ENCODE assay signal across 6 cellular contexts in genomic region chr4:683982-684571, GRCh38. TPM values are rescaled to one million over a fixed set of nuclear protein-coding genes. Genes with fewer than 3 reads are reported as not detected.
DNase-seq lines count a peak whose midpoint lies in the region; FAIRE-seq and TF ChIP-seq lines count a peak whose summit lies in the region.

No MANE protein-coding gene starts in this region.

- intact Hi-C loops in endothelial cell of umbilical vein (cut with micrococcal nuclease): no loop called here
- intact Hi-C loops in posterior vena cava (cut with DNase I): no loop called here

- no peaks in the 10 kb centered on the region for H3K79me2 ChIP-seq in endothelial cell of umbilical vein (ENCODE audit: control insufficient read depth, insufficient read depth, low read length)

- no peak for TF ChIP-seq POLR2A in endothelial cell of umbilical vein (IDR thresholded peaks at IDR 0.05; ENCODE audit: low read depth, low read length)

- POLR2A ChIA-PET in endothelial cell of umbilical vein (lab: Charles Lee): no interaction called here

- H3K4me3 ChIP-seq in NT2/D1 (ENCODE audit: insufficient read length, low read depth): no peak overlapping the region
- no peak overlapping the region for H3K4me3 ChIP-seq in endothelial cell of umbilical vein (replicated peaks in 1 of 3; ENCODE audit: insufficient read depth in 1 of 3, low read depth in 1 of 3, low read length in 3 of 3)

- H4K20me1 ChIP-seq in endothelial cell of umbilical vein (replicated peaks; ENCODE audit: control insufficient read depth, extremely low read depth, insufficient read depth, low read length): no peaks in the 10 kb centered on the region

- no TSS peak for BruUV-seq in endothelial cell of umbilical vein (replicated peaks; lab: Mats Ljungman, UMichigan)

- peak; percentile 82 for TF ChIP-seq CTCF in GM20000 (IDR thresholded peaks at IDR 0.05; ENCODE audit: extremely low read depth, missing control alignments)
- TF ChIP-seq CTCF in endothelial cell of umbilical vein (IDR thresholded peaks at IDR 0.05; ENCODE audit: extremely low read depth in 1 of 2, insufficient read depth in 1 of 2, low read depth in 1 of 2, low read length in 2 of 2): peak; percentile 69 to 89

- H3K9me3 ChIP-seq in NT2/D1 (ENCODE audit: insufficient read depth, low read length) (no peaks in the 10 kb centered on the region), endothelial cell of umbilical vein (replicated peaks; ENCODE audit: control insufficient read depth, insufficient read depth, low read length) (no peaks in the 10 kb centered on the region)

- DNase-seq in GM20000 (ENCODE audit: low spot score) (peak; percentile 78), NT2/D1 (ENCODE audit: low read depth, low spot score) (peak; percentile 73), endothelial cell of umbilical vein (ENCODE audit: low read depth, low spot score) (peak; percentile 53), posterior vena cava (ENCODE audit: low spot score) (peak; percentile 91), NCI-H1417 treated with DMSO at 0.1 percent for 48 hours (lab: John Stamatoyannopoulos, UW) (no peak), NCI-H187 (lab: John Stamatoyannopoulos, UW) (no peak)

- CTCF ChIA-PET in endothelial cell of umbilical vein (lab: Charles Lee): interaction anchor here (0.6 to 2.3 kb wide), 14 partner anchors 8 to 303 kb away, joined by 3 to 12 read pairs (median 5); partner anchors contain the start of genes ATP5ME, IDUA and MYL5

- H3K4me1 ChIP-seq in NT2/D1 (ENCODE audit: insufficient read depth, insufficient read length) (peaks cover 48% of the 10 kb centered on the region), endothelial cell of umbilical vein (ENCODE audit: control insufficient read depth, extremely low read depth, insufficient read depth, low read length) (peaks cover 13% of the 10 kb centered on the region)

- H3K27ac ChIP-seq in endothelial cell of umbilical vein (ENCODE audit: insufficient read depth, low read depth, low read length): no peak overlapping the region

- H3K27me3 ChIP-seq in NT2/D1 (ENCODE audit: insufficient read depth, insufficient read length) (no peaks in the 10 kb centered on the region), endothelial cell of umbilical vein (ENCODE audit: control insufficient read depth in 2 of 2, insufficient read depth in 2 of 2, low read length in 2 of 2) (no peaks in the 10 kb centered on the region)

- no peak overlapping the region for H3K4me2 ChIP-seq in endothelial cell of umbilical vein (ENCODE audit: insufficient read depth, low read length)

- H3K9ac ChIP-seq in NT2/D1 (ENCODE audit: insufficient read length, low read depth): peak overlapping the region; percentile 36
- H3K9ac ChIP-seq in endothelial cell of umbilical vein (replicated peaks; ENCODE audit: extremely low read depth, insufficient read depth, low read length): no peak overlapping the region

- H3K9me1 ChIP-seq in endothelial cell of umbilical vein (replicated peaks; ENCODE audit: control insufficient read depth, extremely low read depth, insufficient read depth, low read length): no peaks in the 10 kb centered on the region

- peak; percentile 67 for FAIRE-seq in endothelial cell of umbilical vein (lab: Jason Lieb, UNC)

- dilution Hi-C loops in endothelial cell of umbilical vein (cut with MboI; ENCODE audit: extremely low pct_ligation_motif_present, low sequenced_read_pairs): no loop called here

- no peak overlapping the region for H2AFZ ChIP-seq in endothelial cell of umbilical vein (ENCODE audit: low read depth, low read length)

- no peaks in the 10 kb centered on the region for H3K36me3 ChIP-seq in NT2/D1 (ENCODE audit: insufficient read depth, insufficient read length, low read length)
- no peaks in the 10 kb centered on the region for H3K36me3 ChIP-seq in endothelial cell of umbilical vein (ENCODE audit: control insufficient read depth in 2 of 2, extremely low read depth in 1 of 2, insufficient read depth in 2 of 2, low read length in 2 of 2)

TF ChIP-seq in endothelial cell of umbilical vein, 7 proteins besides CTCF, POLR2A, EP300 and RAD21:
- no peak for TF ChIP-seq EZH2 (IDR thresholded peaks at IDR 0.05; ENCODE audit: borderline replicate concordance, low read depth, low read length, severe bottlenecking)
- TF ChIP-seq FOS (IDR thresholded peaks at IDR 0.05; ENCODE audit: borderline replicate concordance, insufficient read depth, low read length): no peak

RNA-seq across cellular contexts. Expression of gene SLC49A3, which starts 4.9 kb away (rescaled TPM):
- 5.0 and 11.5 TPM in 2 replicates for total RNA-seq in endothelial cell of umbilical vein
- polyA plus RNA-seq in endothelial cell of umbilical vein: 4.2 and 4.6 TPM in 2 replicates
- polyA plus RNA-seq in endothelial cell of umbilical vein (2011; cell fraction: cytosol; rRNA removed): 1.2 and 2.0 TPM in 2 replicates
- polyA plus RNA-seq in endothelial cell of umbilical vein (2011; cell fraction: nucleus; rRNA removed): 6.6 and 9.1 TPM in 2 replicates
- polyA plus RNA-seq in endothelial cell of umbilical vein (2012): 1.3 and 1.5 TPM in 2 replicates
- 1.1 and 2.0 TPM in 2 replicates for polyA minus RNA-seq in endothelial cell of umbilical vein
- polyA minus RNA-seq in endothelial cell of umbilical vein (2011; cell fraction: cytosol; rRNA and poly(A)+ RNA removed): not detected
- polyA minus RNA-seq in endothelial cell of umbilical vein (2011; cell fraction: nucleus; rRNA and poly(A)+ RNA removed): 2.0 and 3.1 TPM in 2 replicates
- total RNA-seq in posterior vena cava: 10 to 100 TPM in 1 of 2 donors, 1 to 10 TPM in 1; 9.3 to 10.4 TPM

RNA-seq across cellular contexts. Expression of gene MYL5, which starts 9.7 kb away (rescaled TPM):
- total RNA-seq in endothelial cell of umbilical vein (13.4 and 15.5 TPM in 2 replicates), posterior vena cava (10 to 100 TPM in 1 of 2 donors, 1 to 10 TPM in 1; 7.9 to 12.4 TPM)
- 12.3 and 14.2 TPM in 2 replicates for polyA plus RNA-seq in endothelial cell of umbilical vein
- 11.9 and 12.9 TPM in 2 replicates for polyA plus RNA-seq in endothelial cell of umbilical vein (2011; cell fraction: cytosol; rRNA removed)
- 41.1 and 49.4 TPM in 2 replicates for polyA plus RNA-seq in endothelial cell of umbilical vein (2011; cell fraction: nucleus; rRNA removed)
- 15.6 and 17.5 TPM in 2 replicates for polyA plus RNA-seq in endothelial cell of umbilical vein (2012)
- polyA minus RNA-seq in endothelial cell of umbilical vein: 2.4 and 5.0 TPM in 2 replicates
- polyA minus RNA-seq in endothelial cell of umbilical vein (2011; cell fraction: cytosol; rRNA and poly(A)+ RNA removed): 1.2 TPM
- polyA minus RNA-seq in endothelial cell of umbilical vein (2011; cell fraction: nucleus; rRNA and poly(A)+ RNA removed): 8.1 and 14.1 TPM in 2 replicates

RNA-seq across cellular contexts. Expression of gene ATP5ME, which starts 10.0 kb away (rescaled TPM):
- total RNA-seq in endothelial cell of umbilical vein (303 and 310 TPM in 2 replicates), posterior vena cava (100 to 1,000 TPM; 180 to 237 TPM)
- polyA plus RNA-seq in endothelial cell of umbilical vein: 244 and 304 TPM in 2 replicates
- polyA plus RNA-seq in endothelial cell of umbilical vein (2011; cell fraction: cytosol; rRNA removed): 863 and 945 TPM in 2 replicates
- polyA plus RNA-seq in endothelial cell of umbilical vein (2011; cell fraction: nucleus; rRNA removed): 171 and 218 TPM in 2 replicates
- 698 and 943 TPM in 2 replicates for polyA plus RNA-seq in endothelial cell of umbilical vein (2012)
- 65.6 and 98.9 TPM in 2 replicates for polyA minus RNA-seq in endothelial cell of umbilical vein
- polyA minus RNA-seq in endothelial cell of umbilical vein (2011; cell fraction: cytosol; rRNA and poly(A)+ RNA removed): 64.9 TPM
- 19.5 and 27.3 TPM in 2 replicates for polyA minus RNA-seq in endothelial cell of umbilical vein (2011; cell fraction: nucleus; rRNA and poly(A)+ RNA removed)

RNA-seq across cellular contexts. Expression of gene PCGF3, which starts 21.6 kb away (rescaled TPM):
- total RNA-seq in endothelial cell of umbilical vein (69.2 and 70.2 TPM in 2 replicates), posterior vena cava (10 to 100 TPM; 25.6 to 35.8 TPM)
- polyA plus RNA-seq in endothelial cell of umbilical vein: 91.8 and 95.3 TPM in 2 replicates
- polyA plus RNA-seq in endothelial cell of umbilical vein (2011; cell fraction: cytosol; rRNA removed): 53.0 and 64.5 TPM in 2 replicates
- 376 and 396 TPM in 2 replicates for polyA plus RNA-seq in endothelial cell of umbilical vein (2011; cell fraction: nucleus; rRNA removed)
- polyA plus RNA-seq in endothelial cell of umbilical vein (2012): 42.1 and 58.2 TPM in 2 replicates
- polyA minus RNA-seq in endothelial cell of umbilical vein: 80.4 and 109 TPM in 2 replicates
- 18.2 TPM for polyA minus RNA-seq in endothelial cell of umbilical vein (2011; cell fraction: cytosol; rRNA and poly(A)+ RNA removed)
- polyA minus RNA-seq in endothelial cell of umbilical vein (2011; cell fraction: nucleus; rRNA and poly(A)+ RNA removed): 85.7 and 100 TPM in 2 replicates

RNA-seq across cellular contexts. Expression of gene PDE6B, which starts 58.7 kb away (rescaled TPM):
- total RNA-seq in endothelial cell of umbilical vein: 0.85 and 1.8 TPM in 2 replicates
- polyA plus RNA-seq in endothelial cell of umbilical vein: 0.77 and 0.78 TPM in 2 replicates
- 0.54 and 0.59 TPM in 2 replicates for polyA plus RNA-seq in endothelial cell of umbilical vein (2011; cell fraction: cytosol; rRNA removed)
- 0.04 and 0.14 TPM in 2 replicates for polyA plus RNA-seq in endothelial cell of umbilical vein (2011; cell fraction: nucleus; rRNA removed)
- 0.80 and 2.4 TPM in 2 replicates for polyA plus RNA-seq in endothelial cell of umbilical vein (2012)
- polyA minus RNA-seq in endothelial cell of umbilical vein: 0.72 and 0.87 TPM in 2 replicates
- polyA minus RNA-seq in endothelial cell of umbilical vein (2011; cell fraction: cytosol; rRNA and poly(A)+ RNA removed): not detected
- not detected in 2 replicates for polyA minus RNA-seq in endothelial cell of umbilical vein (2011; cell fraction: nucleus; rRNA and poly(A)+ RNA removed)
- total RNA-seq in posterior vena cava: 1 to 10 TPM; 1.4 to 3.7 TPM

Comparison
In these comparisons a context has a peak if more than half of its experiments do, and no peak if none do; other contexts are left out.
1. DNase-seq: peak in GM20000 (single experiment), NT2/D1 (single experiment), endothelial cell of umbilical vein (single experiment) and posterior vena cava (single experiment); none in NCI-H1417 treated with DMSO at 0.1 percent for 48 hours (single experiment) and NCI-H187 (0 of 2).